ENCODE assay signal across 31 cellular contexts in the genomic region with DNA sequence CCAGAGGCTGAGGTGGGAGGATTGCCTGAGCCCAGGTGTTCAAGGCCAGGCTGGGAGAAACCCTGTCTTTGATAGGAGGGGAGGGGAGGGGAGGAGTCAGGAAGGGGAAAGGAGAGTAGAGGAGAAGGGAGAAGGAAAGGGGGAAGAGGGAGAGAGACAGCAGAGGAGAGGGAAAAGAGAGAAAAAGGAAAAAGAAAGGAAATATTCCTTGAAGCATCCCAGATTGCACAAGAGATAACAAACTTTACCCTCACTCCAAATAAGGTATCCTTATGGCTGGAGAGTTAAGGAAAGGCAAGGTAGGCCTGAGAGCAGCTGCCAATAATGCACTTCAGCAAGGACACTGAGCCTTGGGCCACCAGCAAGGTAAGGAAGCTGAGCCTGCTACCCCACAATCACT.
"Had no signal": no experiment of that assay in that cellular context is flagged by ENCODE, and none has a peak within 500 bp of the region (broad histone marks: within the 10 kb centered on the region; RNA-seq: fewer than 3 reads in every experiment).

No MANE protein-coding gene starts in this region.

- H3K27me3 Mint-ChIP-seq: central memory CD8-positive, alpha-beta T cell; naive B cell; progenitor cell of endocrine pancreas; stimulated activated naive CD8-positive, alpha-beta T cell treated with anti-CD3 and anti-CD28 coated beads, Interleukin-15, Interleukin-2, amounts not matched to agents 100 ng/mL and 50 ng/mL, for 24 hours; type B pancreatic cell had no signal

- H3K4me3 Mint-ChIP-seq: activated T-helper 1 cell treated with anti-CD3 and anti-CD28 coated beads, Interleukin-12 subunit alpha, Interleukin-12 subunit beta, Interleukin-2, Interleukin-4 antibody, amounts not matched to agents 30 ng/mL and 10 ng/mL and 1 ng/mL, durations not matched to agents 14 hours and 24 hours and 36 hours; central memory CD8-positive, alpha-beta T cell; immature natural killer cell; mesothelial cell of epicardium; naive B cell; nephron progenitor cell; stimulated activated effector memory CD8-positive, alpha-beta T cell treated with anti-CD3 and anti-CD28 coated beads, Interleukin-12 subunit alpha, Interleukin-12 subunit beta, amount 100 ng/mL, for 72 hours; stimulated activated naive CD8-positive, alpha-beta T cell treated with anti-CD3 and anti-CD28 coated beads, Interleukin-15, Interleukin-2, amounts not matched to agents 100 ng/mL and 50 ng/mL, for 24 hours; type B pancreatic cell had no signal

- DNase-seq: activated CD4-positive, alpha-beta T cell treated with anti-CD3 and anti-CD28 coated beads for 4 hours; activated CD4-positive, alpha-beta T cell treated with anti-CD3 and anti-CD28 coated beads, Interleukin-2, amount 50 U/mL, for 48 hours; activated CD8-positive, alpha-beta memory T cell treated with anti-CD3 and anti-CD28 coated beads for 24 hours; activated gamma-delta T cell treated with Interleukin-2 at 50 U/mL for 16 hours; activated naive CD4-positive, alpha-beta T cell treated with anti-CD3 and anti-CD28 coated beads, Interleukin-2, amount 50 U/mL, for 16 hours; activated T-cell treated with anti-CD3 and anti-CD28 coated beads, Interleukin-2, amount 50 U/mL, for 1 hour; dermis blood vessel endothelial cell; effector CD8-positive, alpha-beta T cell; gastrocnemius medialis; hypothalamus; immature natural killer cell; kidney; left colon; naive B cell; nephron progenitor cell; retina; sigmoid colon; small intestine; stimulated activated CD4-positive, alpha-beta T cell treated with anti-CD3 and anti-CD28 coated beads, Interleukin-4, amount 100 ng/mL, for 24 hours; T-helper 2 cell; uterus had no signal

- H3K27ac ChIP-seq: breast epithelium, gastrocnemius medialis, neutrophil, sigmoid colon, thoracic aorta, uterus had no signal

- FAIRE-seq: small intestine had no signal

- H3K9me3 ChIP-seq: gastrocnemius medialis, neutrophil, sigmoid colon, thoracic aorta, uterus had no signal

- H3K4me3 ChIP-seq: breast epithelium, gastrocnemius medialis, sigmoid colon, thoracic aorta, uterus had no signal

- H3K4me1 ChIP-seq: breast epithelium, gastrocnemius medialis, sigmoid colon, uterus had no signal

- H3K9me3 Mint-ChIP-seq: activated T-helper 1 cell treated with anti-CD3 and anti-CD28 coated beads, Interleukin-12 subunit alpha, Interleukin-12 subunit beta, Interleukin-2, Interleukin-4 antibody, amounts not matched to agents 30 ng/mL and 10 ng/mL and 1 ng/mL, durations not matched to agents 14 hours and 24 hours and 36 hours; central memory CD8-positive, alpha-beta T cell; immature natural killer cell; stimulated activated naive CD8-positive, alpha-beta T cell treated with anti-CD3 and anti-CD28 coated beads, Interleukin-15, Interleukin-2, amounts not matched to agents 100 ng/mL and 50 ng/mL, for 24 hours had no signal

- H3K4me1 Mint-ChIP-seq: central memory CD8-positive, alpha-beta T cell; nephron progenitor cell had no signal

- ATAC-seq: gastrocnemius medialis; left colon; stimulated activated effector memory CD8-positive, alpha-beta T cell treated with anti-CD3 and anti-CD28 coated beads, Interleukin-12 subunit alpha, Interleukin-12 subunit beta, amount 100 ng/mL, for 72 hours had no signal

- H3K27ac Mint-ChIP-seq: activated T-helper 1 cell treated with anti-CD3 and anti-CD28 coated beads, Interleukin-12 subunit alpha, Interleukin-12 subunit beta, Interleukin-2, Interleukin-4 antibody, amounts not matched to agents 30 ng/mL and 10 ng/mL and 1 ng/mL, durations not matched to agents 14 hours and 24 hours and 36 hours; immature natural killer cell; mesothelial cell of epicardium; nephron progenitor cell; progenitor cell of endocrine pancreas; stimulated activated effector memory CD8-positive, alpha-beta T cell treated with anti-CD3 and anti-CD28 coated beads, Interleukin-12 subunit alpha, Interleukin-12 subunit beta, amount 100 ng/mL, for 72 hours; stimulated activated naive CD8-positive, alpha-beta T cell treated with anti-CD3 and anti-CD28 coated beads, Interleukin-15, Interleukin-2, amounts not matched to agents 100 ng/mL and 50 ng/mL, for 24 hours; type B pancreatic cell had no signal

- H3K27me3 ChIP-seq: breast epithelium, gastrocnemius medialis, neutrophil, sigmoid colon, uterus had no signal

- H3K36me3 ChIP-seq: thoracic aorta, uterus had no signal
